In genomic region chr7:73623798-73624668, GRCh38 we compare ENCODE assay signal across 1 cellular context.
A peak's percentile ranks its signal among the peaks of the same experiment; 100 is the strongest.
TF ChIP-seq lines count a peak whose summit lies in the region.

Gene MLXIPL, minus strand, starts transcription at chr7:73624522. Its CDS starts 30 bp downstream, at chr7:73624492.

TF ChIP-seq in K562, 482 proteins besides CTCF, POLR2A, EP300 and RAD21 (continued from another document and continues in another):
- TF ChIP-seq HMBOX1 (IDR thresholded peaks at IDR 0.05), result no peak
- TF ChIP-seq FOXP1 (CRISPR knock-in tag; IDR thresholded peaks at IDR 0.05), result no peak
- peak; percentile 62; the same call in 1 of the 2 replicates for TF ChIP-seq ZBTB7A (IDR thresholded peaks at IDR 0.05; ENCODE audit: borderline replicate concordance, control insufficient read depth, low read depth, low read length)
- TF ChIP-seq ZNF23 (CRISPR knock-in tag; IDR thresholded peaks at IDR 0.05), result no peak
- TF ChIP-seq ZBTB40 (IDR thresholded peaks at IDR 0.05), result peak; percentile 42; the same call in 1 of the 2 replicates
- TF ChIP-seq ZBTB40 (CRISPR knock-in tag; IDR thresholded peaks at IDR 0.05), result no peak
- no peak for TF ChIP-seq THRA (IDR thresholded peaks at IDR 0.05)
- peak; percentile 39; the same call in 1 of the 2 replicates for TF ChIP-seq E2F1 (CRISPR knock-in tag; IDR thresholded peaks at IDR 0.05)
- TF ChIP-seq CREM (IDR thresholded peaks at IDR 0.05; ENCODE audit: low read depth), result no peak
- peak; percentile 54; the same call in 1 of the 2 replicates for TF ChIP-seq CTBP1 (IDR thresholded peaks at IDR 0.05; ENCODE audit: borderline replicate concordance)
- no peak for TF ChIP-seq USF2 (CRISPR knock-in tag; IDR thresholded peaks at IDR 0.05)
- no peak for TF ChIP-seq MYNN (IDR thresholded peaks at IDR 0.05)
- no peak for TF ChIP-seq MYNN (CRISPR knock-in tag; IDR thresholded peaks at IDR 0.05)
- no peak for TF ChIP-seq GATAD2B (IDR thresholded peaks at IDR 0.05; ENCODE audit: borderline replicate concordance)
- TF ChIP-seq E2F5 (CRISPR knock-in tag; IDR thresholded peaks at IDR 0.05), result 0 out of 2 replicates have a peak, but pooled peaks have one; percentile 52
- peak; percentile 60; the same call in 1 of the 2 replicates for TF ChIP-seq PML (IDR thresholded peaks at IDR 0.05; ENCODE audit: low read length)
- TF ChIP-seq NFIC (IDR thresholded peaks at IDR 0.05), result 0 out of 2 replicates have a peak, but pooled peaks have one; percentile 7
- TF ChIP-seq AFF1 (IDR thresholded peaks at IDR 0.05; ENCODE audit: low read depth in 1 of 2, partially characterized antibody in 2 of 2), result no peak
- TF ChIP-seq PTRF (tag; IDR thresholded peaks at IDR 0.05), result no peak
- no peak for TF ChIP-seq ZNF165 (CRISPR knock-in tag; IDR thresholded peaks at IDR 0.05; ENCODE audit: borderline replicate concordance)
- TF ChIP-seq SMAD2 (IDR thresholded peaks at IDR 0.05; ENCODE audit: low read depth, low read length), result no peak
- no peak for TF ChIP-seq MCM2 (IDR thresholded peaks at IDR 0.05; ENCODE audit: low read depth)
- peak; percentile 88; the same call in 1 of the 2 replicates for TF ChIP-seq CBX1 (IDR thresholded peaks at IDR 0.05; ENCODE audit: low read depth)
- no peak for TF ChIP-seq KLF10 (CRISPR knock-in tag; IDR thresholded peaks at IDR 0.05)
- peak; percentile 51; the same call in 1 of the 2 replicates for TF ChIP-seq TFAP4 (CRISPR knock-in tag; IDR thresholded peaks at IDR 0.05; ENCODE audit: borderline replicate concordance)
- no peak for TF ChIP-seq HDAC6 (IDR thresholded peaks at IDR 0.05; ENCODE audit: low read depth, low read length)
- TF ChIP-seq PYGO2 (tag; IDR thresholded peaks at IDR 0.05), result no peak
- peak; percentile 63 for TF ChIP-seq TAF1 (IDR thresholded peaks at IDR 0.05; ENCODE audit: control insufficient read depth, extremely low read depth, insufficient read depth, low read length, severe bottlenecking)
- no peak for TF ChIP-seq ZNF143 (CRISPR knock-in tag; IDR thresholded peaks at IDR 0.05)
- TF ChIP-seq ILK (tag; IDR thresholded peaks at IDR 0.05; ENCODE audit: borderline replicate concordance, low read depth), result no peak
- TF ChIP-seq BRD4 (IDR thresholded peaks at IDR 0.05), result no peak
- no peak for TF ChIP-seq PPARD (CRISPR knock-in tag; IDR thresholded peaks at IDR 0.05)
- no peak for TF ChIP-seq ZNF79 (CRISPR knock-in tag; IDR thresholded peaks at IDR 0.05; ENCODE audit: low read depth)
- TF ChIP-seq EZH2 (IDR thresholded peaks at IDR 0.05; ENCODE audit: borderline replicate concordance, low read depth, low read length), result no peak
- TF ChIP-seq SMARCE1 (IDR thresholded peaks at IDR 0.05), result no peak
- no peak for TF ChIP-seq ZNF561 (CRISPR knock-in tag; conservative IDR thresholded peaks at IDR 0.05)
- peak; percentile 87 for TF ChIP-seq TBP (optimal IDR thresholded peaks at IDR 0.05; ENCODE audit: low read depth, low read length)
- no peak for TF ChIP-seq SP2 (IDR thresholded peaks at IDR 0.05; ENCODE audit: extremely low read depth, low read depth, low read length, poor library complexity, severe bottlenecking)
- no peak for TF ChIP-seq CBX8 (IDR thresholded peaks at IDR 0.05; ENCODE audit: borderline replicate concordance, extremely low read depth, low read depth, low read length, poor library complexity, severe bottlenecking)
- TF ChIP-seq ARID1B (IDR thresholded peaks at IDR 0.05), result no peak
- TF ChIP-seq FOSL1 (tag; conservative IDR thresholded peaks at IDR 0.05), result no peak
- TF ChIP-seq CBFB (CRISPR knock-in tag; IDR thresholded peaks at IDR 0.05), result no peak
- TF ChIP-seq SMAD1 (IDR thresholded peaks at IDR 0.05; ENCODE audit: low read depth, low read length, partially characterized antibody), result no peak
- peak; percentile 63 for TF ChIP-seq POLR2B (IDR thresholded peaks at IDR 0.05; ENCODE audit: low read depth, partially characterized antibody)
- TF ChIP-seq TRIM24 (IDR thresholded peaks at IDR 0.05), result no peak
- no peak for TF ChIP-seq PKNOX1 (IDR thresholded peaks at IDR 0.05)
